13 cellular contexts compared by ENCODE assay signal in genomic region chr3:69770219-69770618, GRCh38. TPM values are rescaled to one million over a fixed set of nuclear protein-coding genes. Genes with fewer than 3 reads are reported as not detected.
DNase-seq lines count a peak whose midpoint lies in the region; ATAC-seq, FAIRE-seq and TF ChIP-seq lines count a peak whose summit lies in the region.
"Had no signal": no experiment of that assay in that cellular context is flagged by ENCODE, and none has a peak within 500 bp of the region (broad histone marks: within the 10 kb centered on the region; RNA-seq: fewer than 3 reads in every experiment).

No MANE protein-coding gene starts in this region.

- H2BK15ac ChIP-seq in mesenchymal stem cell (ENCODE audit: low read depth, poor library complexity, severe bottlenecking): no peak overlapping the region

- no peak overlapping the region for H3K23ac ChIP-seq in mesenchymal stem cell (ENCODE audit: low read length in 2 of 2)

- H3K9me3 ChIP-seq in Caco-2 (no peaks in the 10 kb centered on the region), mammary epithelial cell (replicated peaks; ENCODE audit: insufficient read depth, low read length) (no peaks in the 10 kb centered on the region), mesenchymal stem cell (ENCODE audit: control insufficient read depth, low read length) (no peaks in the 10 kb centered on the region), HepG2 (ENCODE audit: low read length) (no peaks in the 10 kb centered on the region)

- TF ChIP-seq EP300 in HepG2 (IDR thresholded peaks at IDR 0.05; ENCODE audit: low read depth in 2 of 2, low read length in 2 of 2) (no peak), HepG2 (CRISPR knock-in tag; IDR thresholded peaks at IDR 0.05; ENCODE audit: borderline replicate concordance) (no peak)

- H3K4me1 Mint-ChIP-seq in Caco-2 (ENCODE audit: low read depth, unreplicated experiment) (peaks cover 29% of the 10 kb centered on the region), T-cell (no peaks in the 10 kb centered on the region)
- H3K4me1 Mint-ChIP-seq in T-helper 2 cell treated with Interferon-gamma antibody and Interleukin-4, amounts not matched to agents 5 μg/mL and 100 μg/mL, for 36 hours (ENCODE audit: low read depth): no peaks in the 10 kb centered on the region
- H3K4me1 Mint-ChIP-seq: activated CD4-positive, alpha-beta memory T cell treated with anti-CD3 and anti-CD28 coated beads, Interleukin-2, amount 10 ng/mL, durations not matched to agents 7 days and 5 days had no signal

- H2BK120ac ChIP-seq in mesenchymal stem cell (ENCODE audit: low read depth, low read length): no peak overlapping the region

- ATAC-seq in HepG2 (no peak), T-cell (replicated peaks in 1 of 4) (no peak)
- ATAC-seq: naive thymus-derived CD4-positive, alpha-beta T cell had no signal

- no peak overlapping the region for H2BK12ac ChIP-seq in mesenchymal stem cell (ENCODE audit: low read length in 2 of 2)

- H4K8ac ChIP-seq in mesenchymal stem cell (ENCODE audit: low read length): no peak overlapping the region

- H2BK5ac ChIP-seq in mesenchymal stem cell (ENCODE audit: low read depth, low read length, poor library complexity, severe bottlenecking): no peak overlapping the region

- H3K4me1 ChIP-seq in Caco-2 (peaks cover 41% of the 10 kb centered on the region), mammary epithelial cell (ENCODE audit: insufficient read depth, low read length) (peaks cover 44% of the 10 kb centered on the region), mesenchymal stem cell (ENCODE audit: control insufficient read depth, insufficient read depth, low read depth, low read length) (peaks cover 11% of the 10 kb centered on the region), HepG2 (ENCODE audit: insufficient read depth, low read length) (no peaks in the 10 kb centered on the region)

- no peak for TF ChIP-seq POLR2A in HepG2 (IDR thresholded peaks at IDR 0.05; ENCODE audit: insufficient read depth in 1 of 2, low read depth in 2 of 2, low read length in 2 of 2)
- no peak for TF ChIP-seq POLR2A in erythroblast (IDR thresholded peaks at IDR 0.05; ENCODE audit: low read length)

- dilution Hi-C loops in mammary epithelial cell (cut with HindIII; ENCODE audit: low sequenced_read_pairs): no loop called here

- no peak overlapping the region for H4K91ac ChIP-seq in mesenchymal stem cell (ENCODE audit: low read length)

- H3K36me3 Mint-ChIP-seq in Caco-2 (ENCODE audit: insufficient read depth, unreplicated experiment) (no peaks in the 10 kb centered on the region), T-cell (no peaks in the 10 kb centered on the region)
- H3K36me3 Mint-ChIP-seq in T-helper 2 cell treated with Interferon-gamma antibody and Interleukin-4, amounts not matched to agents 5 μg/mL and 100 μg/mL, for 36 hours (ENCODE audit: low read depth): no peaks in the 10 kb centered on the region
- H3K36me3 Mint-ChIP-seq: naive thymus-derived CD4-positive, alpha-beta T cell had no signal

- H3K4me2 ChIP-seq in mammary epithelial cell (ENCODE audit: insufficient read depth, low read depth, low read length): peak overlapping the region; percentile 29
- no peak overlapping the region for H3K4me2 ChIP-seq in mesenchymal stem cell (ENCODE audit: low read length, poor library complexity, severe bottlenecking)
- H3K4me2 ChIP-seq in HepG2 (ENCODE audit: low read depth, low read length): no peak overlapping the region

- no peak overlapping the region for H3K18ac ChIP-seq in mesenchymal stem cell (ENCODE audit: low read depth in 1 of 2, low read length in 2 of 2)

- no peak overlapping the region for H2AK5ac ChIP-seq in mesenchymal stem cell (ENCODE audit: low read length, severe bottlenecking)

- H4K20me1 ChIP-seq in mammary epithelial cell (ENCODE audit: insufficient read depth, low read length): no peaks in the 10 kb centered on the region
- H4K20me1 ChIP-seq in HepG2 (ENCODE audit: insufficient read depth, low read length): no peaks in the 10 kb centered on the region

- H3K4ac ChIP-seq in mesenchymal stem cell (ENCODE audit: low read depth in 1 of 2, low read length in 2 of 2): no peak overlapping the region

- TF ChIP-seq RAD21 in HepG2 (CRISPR knock-in tag; IDR thresholded peaks at IDR 0.05): no peak

- H2AFZ ChIP-seq in mammary epithelial cell (ENCODE audit: low read depth, low read length) (no peak overlapping the region), mesenchymal stem cell (ENCODE audit: low read depth, low read length) (no peak overlapping the region), HepG2 (ENCODE audit: low read length) (no peak overlapping the region)

- no peak overlapping the region for H3K9ac ChIP-seq in mammary epithelial cell (ENCODE audit: insufficient read depth, low read length)
- no peak overlapping the region for H3K9ac ChIP-seq in mesenchymal stem cell (ENCODE audit: low read length)
- H3K9ac ChIP-seq in HepG2 (ENCODE audit: insufficient read depth, low read depth, low read length): no peak overlapping the region

- no TSS peak for BruUV-seq in Caco-2 (replicated peaks; lab: Mats Ljungman, UMichigan)
- no TSS peak for BruUV-seq in mammary epithelial cell (replicated peaks; lab: Mats Ljungman, UMichigan)
- no TSS peak for BruUV-seq in HepG2 (replicated peaks; lab: Mats Ljungman, UMichigan)

- no peaks in the 10 kb centered on the region for H3K9me3 Mint-ChIP-seq in Caco-2 (ENCODE audit: unreplicated experiment)
- H3K9me3 Mint-ChIP-seq in T-cell: no peaks in the 10 kb centered on the region
- no peaks in the 10 kb centered on the region for H3K9me3 Mint-ChIP-seq in T-helper 2 cell treated with Interferon-gamma antibody and Interleukin-4, amounts not matched to agents 5 μg/mL and 100 μg/mL, for 36 hours
- H3K9me3 Mint-ChIP-seq: activated CD4-positive, alpha-beta memory T cell treated with anti-CD3 and anti-CD28 coated beads, Interleukin-2, amount 10 ng/mL, durations not matched to agents 7 days and 5 days had no signal

- H3K27ac Mint-ChIP-seq in Caco-2 (ENCODE audit: unreplicated experiment): peak overlapping the region; percentile 65
- H3K27ac Mint-ChIP-seq in T-cell: no peak overlapping the region
- no peak overlapping the region for H3K27ac Mint-ChIP-seq in T-helper 2 cell treated with Interferon-gamma antibody and Interleukin-4, amounts not matched to agents 5 μg/mL and 100 μg/mL, for 36 hours
- H3K27ac Mint-ChIP-seq: activated CD4-positive, alpha-beta memory T cell treated with anti-CD3 and anti-CD28 coated beads, Interleukin-2, amount 10 ng/mL, durations not matched to agents 7 days and 5 days; naive thymus-derived CD4-positive, alpha-beta T cell had no signal

- H3K4me3 ChIP-seq in Caco-2 (ENCODE audit: low read depth, low read length): no peak overlapping the region
- H3K4me3 ChIP-seq in mammary epithelial cell (replicated peaks in 1 of 3; ENCODE audit: insufficient read depth in 1 of 3, low read depth in 2 of 3, low read length in 3 of 3): no peak overlapping the region
- no peak overlapping the region for H3K4me3 ChIP-seq in mesenchymal stem cell (ENCODE audit: insufficient read depth in 1 of 2, low read depth in 1 of 2, low read length in 2 of 2)
- no peak overlapping the region for H3K4me3 ChIP-seq in HepG2 (replicated peaks in 1 of 3; ENCODE audit: insufficient read depth in 1 of 3, low read depth in 2 of 3, low read length in 3 of 3)

- DNase-seq in Caco-2 (peak in 1 of 2 experiments; percentile 9), LHCN-M2 (ENCODE audit: low read depth) (peak; percentile 30), mammary epithelial cell (peak; percentile 75), mesenchymal stem cell (no peak), HepG2 (ENCODE audit: low spot score) (no peak), erythroblast (lab: John Stamatoyannopoulos, UW) (no peak), T-cell (no peak)
- no peak for DNase-seq in T-helper 2 cell treated with Interferon-gamma antibody and Interleukin-4, amounts not matched to agents 5 μg/mL and 100 μg/mL, for 36 hours (ENCODE audit: low spot score)
- DNase-seq: activated CD4-positive, alpha-beta memory T cell treated with anti-CD3 and anti-CD28 coated beads, Interleukin-2, amount 10 ng/mL, durations not matched to agents 7 days and 5 days; activated naive CD4-positive, alpha-beta T cell; cerebellar nuclear complex; naive thymus-derived CD4-positive, alpha-beta T cell; NCI-H2081 treated with DMSO at 0.1 percent for 48 hours had no signal

- H3K79me1 ChIP-seq in mesenchymal stem cell (replicated peaks; ENCODE audit: low read length, poor library complexity, severe bottlenecking): peaks cover 7% of the 10 kb centered on the region

- intact Hi-C loops in Caco-2 (cut with micrococcal nuclease; ENCODE audit: unreplicated experiment) (loop anchor here (1.0 kb wide), 1 partner anchor 8 kb away; no protein-coding TSS in a partner anchor), mammary epithelial cell (cut with micrococcal nuclease) (loop anchor here (1.0 kb wide), 1 partner anchor 30 kb away; no protein-coding TSS in a partner anchor), HepG2 (cut with micrococcal nuclease; ENCODE audit: unreplicated experiment) (no loop called here)

- H3K14ac ChIP-seq in mesenchymal stem cell (ENCODE audit: low read length in 2 of 2): no peak overlapping the region

- H3K27ac ChIP-seq in mammary epithelial cell (ENCODE audit: insufficient read depth, low read depth, low read length): peak overlapping the region; percentile 73
- H3K27ac ChIP-seq in mesenchymal stem cell (ENCODE audit: low read length, poor library complexity, severe bottlenecking): peak overlapping the region; percentile 94
- H3K27ac ChIP-seq in HepG2 (ENCODE audit: extremely low read length, insufficient read depth, low read length): no peak overlapping the region

- FAIRE-seq in HepG2 (lab: Jason Lieb, UNC): no peak

- TF ChIP-seq CTCF in Caco-2 (IDR thresholded peaks at IDR 0.05; ENCODE audit: insufficient read depth in 1 of 2, low read depth in 1 of 2, low read length in 1 of 2, severe bottlenecking in 1 of 2, unreplicated experiment in 1 of 2) (no peak), mammary epithelial cell (conservative IDR thresholded peaks at IDR 0.05 in 1 of 2, IDR thresholded peaks at IDR 0.05 in 1 of 2; ENCODE audit: extremely low read depth in 1 of 2, insufficient read depth in 1 of 2, low read depth in 1 of 2, low read length in 2 of 2) (no peak), HepG2 (CRISPR knock-in tag; IDR thresholded peaks at IDR 0.05) (no peak)

- H3K27me3 Mint-ChIP-seq in Caco-2 (ENCODE audit: insufficient read depth, unreplicated experiment): no peaks in the 10 kb centered on the region
- H3K27me3 Mint-ChIP-seq in T-cell: peaks cover 0 to 1% of the 10 kb centered on the region in 2 donors
- H3K27me3 Mint-ChIP-seq in T-helper 2 cell treated with Interferon-gamma antibody and Interleukin-4, amounts not matched to agents 5 μg/mL and 100 μg/mL, for 36 hours (ENCODE audit: low read depth): no peaks in the 10 kb centered on the region
- H3K27me3 Mint-ChIP-seq: activated CD4-positive, alpha-beta memory T cell treated with anti-CD3 and anti-CD28 coated beads, Interleukin-2, amount 10 ng/mL, durations not matched to agents 7 days and 5 days had no signal

- POLR2A ChIA-PET in Caco-2 (lab: Charles Lee) (no interaction called here), HepG2 (lab: Yijun Ruan, JAX) (no interaction called here), T-cell (lab: Charles Lee) (no interaction called here)

- no peaks in the 10 kb centered on the region for H3K79me2 ChIP-seq in mammary epithelial cell (ENCODE audit: insufficient read depth, low read length)
- H3K79me2 ChIP-seq in HepG2 (ENCODE audit: insufficient read depth, low read length): no peaks in the 10 kb centered on the region

- no peaks in the 10 kb centered on the region for H3K36me3 ChIP-seq in Caco-2 (ENCODE audit: control insufficient read depth, insufficient read depth, low read length)
- H3K36me3 ChIP-seq in mammary epithelial cell (ENCODE audit: insufficient read depth, low read length): no peaks in the 10 kb centered on the region
- no peaks in the 10 kb centered on the region for H3K36me3 ChIP-seq in mesenchymal stem cell (ENCODE audit: control insufficient read depth in 1 of 2, insufficient read depth in 2 of 2, low read depth in 1 of 2, low read length in 2 of 2)
- H3K36me3 ChIP-seq in HepG2 (replicated peaks in 1 of 2; ENCODE audit: control insufficient read depth in 1 of 2, insufficient read depth in 2 of 2, low read length in 2 of 2): no peaks in the 10 kb centered on the region

- no peaks in the 10 kb centered on the region for H3K27me3 ChIP-seq in Caco-2 (replicated peaks; ENCODE audit: control insufficient read depth, insufficient read depth, low read length)
- no peaks in the 10 kb centered on the region for H3K27me3 ChIP-seq in mammary epithelial cell (ENCODE audit: insufficient read depth, low read length)
- no peaks in the 10 kb centered on the region for H3K27me3 ChIP-seq in mesenchymal stem cell (ENCODE audit: control insufficient read depth in 1 of 2, insufficient read depth in 1 of 2, low read length in 2 of 2)
- no peaks in the 10 kb centered on the region; a peak in 1 of 5 replicates for H3K27me3 ChIP-seq in HepG2 (ENCODE audit: control insufficient read depth in 1 of 2, insufficient read depth in 2 of 2, low read length in 2 of 2)

- CTCF ChIA-PET in Caco-2 (lab: Charles Lee) (no interaction called here), mammary epithelial cell (lab: Charles Lee; ENCODE audit: low non-redundant PET) (no interaction called here), HepG2 (lab: Yijun Ruan, JAX; ENCODE audit: low intra/inter-chr PET ratio, low total read pairs) (no interaction called here), T-cell (lab: Charles Lee) (no interaction called here)

- in situ Hi-C loops in mammary epithelial cell (cut with MboI; ENCODE audit: low sequenced_read_pairs in 2 of 2) (no loop called here), HepG2 (cut with HindIII; ENCODE audit: extremely low pct_ligation_motif_present, low pct_unique_long_range_greater_than_20kb) (no loop called here)

- H3K4me3 Mint-ChIP-seq in Caco-2 (ENCODE audit: unreplicated experiment): peak overlapping the region; percentile 9
- no peak overlapping the region for H3K4me3 Mint-ChIP-seq in T-cell
- H3K4me3 Mint-ChIP-seq in T-helper 2 cell treated with Interferon-gamma antibody and Interleukin-4, amounts not matched to agents 5 μg/mL and 100 μg/mL, for 36 hours: no peak overlapping the region
- H3K4me3 Mint-ChIP-seq: activated CD4-positive, alpha-beta memory T cell treated with anti-CD3 and anti-CD28 coated beads, Interleukin-2, amount 10 ng/mL, durations not matched to agents 7 days and 5 days; naive thymus-derived CD4-positive, alpha-beta T cell had no signal

RNA-seq across cellular contexts. Expression of gene MITF, which starts 31.0 kb away (rescaled TPM):
- total RNA-seq in Caco-2 (2022): 3.9 and 4.3 TPM in 2 replicates
- total RNA-seq in LHCN-M2 (2014; rRNA removed): 5.4 and 7.1 TPM in 2 replicates
- polyA plus RNA-seq in LHCN-M2 (2012): 2.7 TPM
- 1 to 10 TPM; 5.7 to 8.3 TPM for total RNA-seq in mammary epithelial cell
- polyA plus RNA-seq in mammary epithelial cell: 1.7 TPM
- 0.88 TPM for polyA minus RNA-seq in mammary epithelial cell
- 20.7 TPM for polyA plus RNA-seq in mesenchymal stem cell (2013, experiment 1 of 2)
- polyA plus RNA-seq in mesenchymal stem cell (2013, experiment 2 of 2): 20.9 TPM
- 0.14 and 0.38 TPM in 2 replicates for total RNA-seq in HepG2 (2016; rRNA removed; fragmentation: Illumina TruSeq; extraction: Trizol)
- total RNA-seq in HepG2 (2016; cell fraction: cytosol; rRNA removed; fragmentation: Illumina TruSeq; extraction: Trizol; ENCODE audit: low read depth): not detected in 2 replicates
- total RNA-seq in HepG2 (2016; cell fraction: insoluble cytoplasmic fraction; rRNA removed; fragmentation: Illumina TruSeq; extraction: Trizol): 0.15 and 0.19 TPM in 2 replicates
- 0.34 and 0.37 TPM in 2 replicates for total RNA-seq in HepG2 (2016; cell fraction: membrane; rRNA removed; fragmentation: Illumina TruSeq; extraction: Trizol)
- total RNA-seq in HepG2 (2016; cell fraction: nucleus; rRNA removed; fragmentation: Illumina TruSeq; extraction: Trizol): 0.50 TPM in 1 of 2 replicates, not detected in the other
- polyA plus RNA-seq in HepG2 (2011; rRNA removed): 0.12 and 0.21 TPM in 2 replicates
- 0.06 and 0.11 TPM in 2 replicates for polyA plus RNA-seq in HepG2 (2011; cell fraction: cytosol; rRNA removed)
- 0.03 TPM in 1 of 2 replicates, not detected in the other for polyA plus RNA-seq in HepG2 (2011; cell fraction: nucleus; rRNA removed)
- 0.04 and 0.05 TPM in 2 replicates for polyA plus RNA-seq in HepG2 (2012)
- polyA plus RNA-seq in HepG2 (2016; cell fraction: cytosol; fragmentation: Illumina TruSeq; extraction: Trizol; ENCODE audit: low read depth): 0.07 TPM in 1 of 2 replicates, not detected in the other
- polyA plus RNA-seq in HepG2 (2016; cell fraction: insoluble cytoplasmic fraction; fragmentation: Illumina TruSeq; extraction: Trizol; ENCODE audit: low read depth): 0.28 TPM in 1 of 2 replicates, not detected in the other
- 0.06 and 0.34 TPM in 2 replicates for polyA plus RNA-seq in HepG2 (2016; cell fraction: membrane; fragmentation: Illumina TruSeq; extraction: Trizol; ENCODE audit: low read depth)
- polyA plus RNA-seq in HepG2 (2016; cell fraction: nucleus; fragmentation: Illumina TruSeq; extraction: Trizol; ENCODE audit: insufficient read depth, low read depth): 0.29 TPM in 1 of 2 replicates, not detected in the other
- polyA minus RNA-seq in HepG2 (2011; rRNA and poly(A)+ RNA removed; ENCODE audit: low replicate concordance): 1.6 and 72.3 TPM in 2 replicates
- polyA minus RNA-seq in HepG2 (2011; cell fraction: cytosol; rRNA and poly(A)+ RNA removed): not detected in 2 replicates
- polyA minus RNA-seq in HepG2 (2011; cell fraction: nucleus; rRNA and poly(A)+ RNA removed): 0.39 and 1.1 TPM in 2 replicates
- under 1 TPM in 4 of 5 donors, not detected in 1; 0.09 to 0.51 (median 0.24) TPM for total RNA-seq in T-cell
- total RNA-seq: activated CD4-positive, alpha-beta memory T cell treated with anti-CD3 and anti-CD28 coated beads, Interleukin-2, amount 10 ng/mL, durations not matched to agents 7 days and 5 days had no signal
- polyA plus RNA-seq: naive thymus-derived CD4-positive, alpha-beta T cell had no signal

Comparison
In these comparisons a context has a peak if more than half of its experiments do, and no peak if none do; other contexts are left out.
1. DNase-seq: peak in LHCN-M2 (single experiment) and mammary epithelial cell (single experiment); none in mesenchymal stem cell (single experiment), HepG2 (single experiment), erythroblast (0 of 2), T-cell (0 of 34) and T-helper 2 cell treated with Interferon-gamma antibody and Interleukin-4, amounts not matched to agents 5 μg/mL and 100 μg/mL, for 36 hours (single experiment).